In genomic region chr20:64161595-64162238, GRCh38 we compare ENCODE assay signal across 7 cellular contexts.
DNase-seq lines count a peak whose midpoint lies in the region; ATAC-seq and TF ChIP-seq lines count a peak whose summit lies in the region.

No MANE protein-coding gene starts in this region.

- no peak overlapping the region for H3K4me3 ChIP-seq in cardiac fibroblast (replicated peaks in 1 of 2; ENCODE audit: low read depth in 2 of 2, low read length in 2 of 2)

- DNase-seq in GM19238 (ENCODE audit: insufficient read length, low spot score) (peak; percentile 36), NCI-H69 (lab: John Stamatoyannopoulos, UW) (peak; percentile 81), cardiac fibroblast (ENCODE audit: low read depth in 2 of 2) (peak; percentile 36 to 60), medulla oblongata (ENCODE audit: extremely low spot score) (peak; percentile 31), globus pallidus (ENCODE audit: low spot score) (no peak)

- no peak for ATAC-seq in GM21825 (IDR thresholded peaks at IDR 0.05; ENCODE audit: unreplicated experiment)
- ATAC-seq in HG03135 (IDR thresholded peaks at IDR 0.05; ENCODE audit: unreplicated experiment): no peak

- TF ChIP-seq CTCF in cardiac fibroblast (IDR thresholded peaks at IDR 0.05; ENCODE audit: low read depth, low read length): no peak
